In the genomic region with DNA sequence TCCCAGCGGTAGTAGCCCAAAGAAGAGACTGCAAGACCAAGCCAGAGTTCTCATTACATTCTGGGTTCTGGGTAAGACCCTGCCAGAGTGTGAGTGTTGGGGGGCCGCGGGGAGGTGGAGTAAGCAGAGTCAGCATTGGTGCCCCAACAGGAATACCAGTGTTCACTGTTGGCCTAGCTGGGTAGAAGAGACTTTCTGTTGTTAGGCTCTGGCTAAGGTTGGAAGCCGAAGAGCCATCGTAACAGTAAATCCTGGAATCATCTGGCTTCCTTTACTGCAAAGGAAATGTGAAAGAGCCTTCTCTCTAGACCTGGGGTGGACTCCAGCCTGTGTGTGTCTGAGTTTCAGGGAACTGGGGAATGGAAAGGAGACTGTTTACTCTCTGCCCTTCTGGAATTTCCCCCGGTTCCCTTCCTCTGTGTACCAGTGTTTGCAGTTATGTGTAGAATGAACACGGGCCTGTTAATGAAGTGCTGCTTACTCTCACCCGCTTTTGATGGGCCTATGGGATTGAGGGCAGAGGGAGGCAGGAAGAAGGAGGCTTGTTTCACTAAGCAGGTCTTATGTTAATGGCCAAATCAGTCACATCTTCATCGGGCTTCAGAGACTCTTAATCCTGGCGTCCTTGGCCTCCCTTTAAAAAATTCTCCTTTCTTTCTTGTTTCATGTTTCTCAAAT, we compare ENCODE assay signal across 1 cellular context.
TF ChIP-seq lines count a peak whose summit lies in the region.

No MANE protein-coding gene starts in this region.

TF ChIP-seq in HepG2, 621 proteins besides CTCF, POLR2A, EP300 and RAD21 (continued from another document and continues in another):
- TF ChIP-seq, protein P1, sequence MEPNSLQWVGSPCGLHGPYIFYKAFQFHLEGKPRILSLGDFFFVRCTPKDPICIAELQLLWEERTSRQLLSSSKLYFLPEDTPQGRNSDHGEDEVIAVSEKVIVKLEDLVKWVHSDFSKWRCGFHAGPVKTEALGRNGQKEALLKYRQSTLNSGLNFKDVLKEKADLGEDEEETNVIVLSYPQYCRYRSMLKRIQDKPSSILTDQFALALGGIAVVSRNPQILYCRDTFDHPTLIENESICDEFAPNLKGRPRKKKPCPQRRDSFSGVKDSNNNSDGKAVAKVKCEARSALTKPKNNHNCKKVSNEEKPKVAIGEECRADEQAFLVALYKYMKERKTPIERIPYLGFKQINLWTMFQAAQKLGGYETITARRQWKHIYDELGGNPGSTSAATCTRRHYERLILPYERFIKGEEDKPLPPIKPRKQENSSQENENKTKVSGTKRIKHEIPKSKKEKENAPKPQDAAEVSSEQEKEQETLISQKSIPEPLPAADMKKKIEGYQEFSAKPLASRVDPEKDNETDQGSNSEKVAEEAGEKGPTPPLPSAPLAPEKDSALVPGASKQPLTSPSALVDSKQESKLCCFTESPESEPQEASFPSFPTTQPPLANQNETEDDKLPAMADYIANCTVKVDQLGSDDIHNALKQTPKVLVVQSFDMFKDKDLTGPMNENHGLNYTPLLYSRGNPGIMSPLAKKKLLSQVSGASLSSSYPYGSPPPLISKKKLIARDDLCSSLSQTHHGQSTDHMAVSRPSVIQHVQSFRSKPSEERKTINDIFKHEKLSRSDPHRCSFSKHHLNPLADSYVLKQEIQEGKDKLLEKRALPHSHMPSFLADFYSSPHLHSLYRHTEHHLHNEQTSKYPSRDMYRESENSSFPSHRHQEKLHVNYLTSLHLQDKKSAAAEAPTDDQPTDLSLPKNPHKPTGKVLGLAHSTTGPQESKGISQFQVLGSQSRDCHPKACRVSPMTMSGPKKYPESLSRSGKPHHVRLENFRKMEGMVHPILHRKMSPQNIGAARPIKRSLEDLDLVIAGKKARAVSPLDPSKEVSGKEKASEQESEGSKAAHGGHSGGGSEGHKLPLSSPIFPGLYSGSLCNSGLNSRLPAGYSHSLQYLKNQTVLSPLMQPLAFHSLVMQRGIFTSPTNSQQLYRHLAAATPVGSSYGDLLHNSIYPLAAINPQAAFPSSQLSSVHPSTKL (CRISPR knock-in tag; IDR thresholded peaks at IDR 0.05): peak; percentile 91
- TF ChIP-seq NFRKB (IDR thresholded peaks at IDR 0.05): no peak
- TF ChIP-seq HOXD1 (CRISPR knock-in tag; IDR thresholded peaks at IDR 0.05): peak; percentile 44; the same call in 1 of the 2 replicates
- no peak; the same call in 1 of the 2 replicates for TF ChIP-seq ZNF652 (CRISPR knock-in tag; IDR thresholded peaks at IDR 0.05; ENCODE audit: borderline replicate concordance, low read depth)
- no peak for TF ChIP-seq ARHGAP35 (CRISPR knock-in tag; IDR thresholded peaks at IDR 0.05; ENCODE audit: borderline replicate concordance)
- TF ChIP-seq GABPB1 (CRISPR knock-in tag; IDR thresholded peaks at IDR 0.05): no peak
- TF ChIP-seq, protein P2, sequence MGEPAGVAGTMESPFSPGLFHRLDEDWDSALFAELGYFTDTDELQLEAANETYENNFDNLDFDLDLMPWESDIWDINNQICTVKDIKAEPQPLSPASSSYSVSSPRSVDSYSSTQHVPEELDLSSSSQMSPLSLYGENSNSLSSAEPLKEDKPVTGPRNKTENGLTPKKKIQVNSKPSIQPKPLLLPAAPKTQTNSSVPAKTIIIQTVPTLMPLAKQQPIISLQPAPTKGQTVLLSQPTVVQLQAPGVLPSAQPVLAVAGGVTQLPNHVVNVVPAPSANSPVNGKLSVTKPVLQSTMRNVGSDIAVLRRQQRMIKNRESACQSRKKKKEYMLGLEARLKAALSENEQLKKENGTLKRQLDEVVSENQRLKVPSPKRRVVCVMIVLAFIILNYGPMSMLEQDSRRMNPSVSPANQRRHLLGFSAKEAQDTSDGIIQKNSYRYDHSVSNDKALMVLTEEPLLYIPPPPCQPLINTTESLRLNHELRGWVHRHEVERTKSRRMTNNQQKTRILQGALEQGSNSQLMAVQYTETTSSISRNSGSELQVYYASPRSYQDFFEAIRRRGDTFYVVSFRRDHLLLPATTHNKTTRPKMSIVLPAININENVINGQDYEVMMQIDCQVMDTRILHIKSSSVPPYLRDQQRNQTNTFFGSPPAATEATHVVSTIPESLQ (CRISPR knock-in tag; conservative IDR thresholded peaks at IDR 0.05): no peak
- TF ChIP-seq PHF21A (CRISPR knock-in tag; IDR thresholded peaks at IDR 0.05): peak; percentile 89
- peak; percentile 78; the same call in 1 of the 2 replicates for TF ChIP-seq SOX5 (CRISPR knock-in tag; IDR thresholded peaks at IDR 0.05; ENCODE audit: borderline replicate concordance)
- TF ChIP-seq, protein P3, sequence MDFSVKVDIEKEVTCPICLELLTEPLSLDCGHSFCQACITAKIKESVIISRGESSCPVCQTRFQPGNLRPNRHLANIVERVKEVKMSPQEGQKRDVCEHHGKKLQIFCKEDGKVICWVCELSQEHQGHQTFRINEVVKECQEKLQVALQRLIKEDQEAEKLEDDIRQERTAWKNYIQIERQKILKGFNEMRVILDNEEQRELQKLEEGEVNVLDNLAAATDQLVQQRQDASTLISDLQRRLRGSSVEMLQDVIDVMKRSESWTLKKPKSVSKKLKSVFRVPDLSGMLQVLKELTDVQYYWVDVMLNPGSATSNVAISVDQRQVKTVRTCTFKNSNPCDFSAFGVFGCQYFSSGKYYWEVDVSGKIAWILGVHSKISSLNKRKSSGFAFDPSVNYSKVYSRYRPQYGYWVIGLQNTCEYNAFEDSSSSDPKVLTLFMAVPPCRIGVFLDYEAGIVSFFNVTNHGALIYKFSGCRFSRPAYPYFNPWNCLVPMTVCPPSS (IDR thresholded peaks at IDR 0.05): no peak
- TF ChIP-seq, protein P4, sequence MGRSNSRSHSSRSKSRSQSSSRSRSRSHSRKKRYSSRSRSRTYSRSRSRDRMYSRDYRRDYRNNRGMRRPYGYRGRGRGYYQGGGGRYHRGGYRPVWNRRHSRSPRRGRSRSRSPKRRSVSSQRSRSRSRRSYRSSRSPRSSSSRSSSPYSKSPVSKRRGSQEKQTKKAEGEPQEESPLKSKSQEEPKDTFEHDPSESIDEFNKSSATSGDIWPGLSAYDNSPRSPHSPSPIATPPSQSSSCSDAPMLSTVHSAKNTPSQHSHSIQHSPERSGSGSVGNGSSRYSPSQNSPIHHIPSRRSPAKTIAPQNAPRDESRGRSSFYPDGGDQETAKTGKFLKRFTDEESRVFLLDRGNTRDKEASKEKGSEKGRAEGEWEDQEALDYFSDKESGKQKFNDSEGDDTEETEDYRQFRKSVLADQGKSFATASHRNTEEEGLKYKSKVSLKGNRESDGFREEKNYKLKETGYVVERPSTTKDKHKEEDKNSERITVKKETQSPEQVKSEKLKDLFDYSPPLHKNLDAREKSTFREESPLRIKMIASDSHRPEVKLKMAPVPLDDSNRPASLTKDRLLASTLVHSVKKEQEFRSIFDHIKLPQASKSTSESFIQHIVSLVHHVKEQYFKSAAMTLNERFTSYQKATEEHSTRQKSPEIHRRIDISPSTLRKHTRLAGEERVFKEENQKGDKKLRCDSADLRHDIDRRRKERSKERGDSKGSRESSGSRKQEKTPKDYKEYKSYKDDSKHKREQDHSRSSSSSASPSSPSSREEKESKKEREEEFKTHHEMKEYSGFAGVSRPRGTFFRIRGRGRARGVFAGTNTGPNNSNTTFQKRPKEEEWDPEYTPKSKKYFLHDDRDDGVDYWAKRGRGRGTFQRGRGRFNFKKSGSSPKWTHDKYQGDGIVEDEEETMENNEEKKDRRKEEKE (IDR thresholded peaks at IDR 0.05): no peak
- TF ChIP-seq, protein P5, sequence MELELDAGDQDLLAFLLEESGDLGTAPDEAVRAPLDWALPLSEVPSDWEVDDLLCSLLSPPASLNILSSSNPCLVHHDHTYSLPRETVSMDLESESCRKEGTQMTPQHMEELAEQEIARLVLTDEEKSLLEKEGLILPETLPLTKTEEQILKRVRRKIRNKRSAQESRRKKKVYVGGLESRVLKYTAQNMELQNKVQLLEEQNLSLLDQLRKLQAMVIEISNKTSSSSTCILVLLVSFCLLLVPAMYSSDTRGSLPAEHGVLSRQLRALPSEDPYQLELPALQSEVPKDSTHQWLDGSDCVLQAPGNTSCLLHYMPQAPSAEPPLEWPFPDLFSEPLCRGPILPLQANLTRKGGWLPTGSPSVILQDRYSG (CRISPR knock-in tag; IDR thresholded peaks at IDR 0.05): 0 out of 2 replicates have a peak, but pooled peaks have one; percentile 46
- no peak; the same call in 1 of the 2 replicates for TF ChIP-seq NKX3-1 (CRISPR knock-in tag; IDR thresholded peaks at IDR 0.05)
- no peak for TF ChIP-seq ZNF274 (CRISPR knock-in tag; IDR thresholded peaks at IDR 0.05)
- TF ChIP-seq, protein P6, sequence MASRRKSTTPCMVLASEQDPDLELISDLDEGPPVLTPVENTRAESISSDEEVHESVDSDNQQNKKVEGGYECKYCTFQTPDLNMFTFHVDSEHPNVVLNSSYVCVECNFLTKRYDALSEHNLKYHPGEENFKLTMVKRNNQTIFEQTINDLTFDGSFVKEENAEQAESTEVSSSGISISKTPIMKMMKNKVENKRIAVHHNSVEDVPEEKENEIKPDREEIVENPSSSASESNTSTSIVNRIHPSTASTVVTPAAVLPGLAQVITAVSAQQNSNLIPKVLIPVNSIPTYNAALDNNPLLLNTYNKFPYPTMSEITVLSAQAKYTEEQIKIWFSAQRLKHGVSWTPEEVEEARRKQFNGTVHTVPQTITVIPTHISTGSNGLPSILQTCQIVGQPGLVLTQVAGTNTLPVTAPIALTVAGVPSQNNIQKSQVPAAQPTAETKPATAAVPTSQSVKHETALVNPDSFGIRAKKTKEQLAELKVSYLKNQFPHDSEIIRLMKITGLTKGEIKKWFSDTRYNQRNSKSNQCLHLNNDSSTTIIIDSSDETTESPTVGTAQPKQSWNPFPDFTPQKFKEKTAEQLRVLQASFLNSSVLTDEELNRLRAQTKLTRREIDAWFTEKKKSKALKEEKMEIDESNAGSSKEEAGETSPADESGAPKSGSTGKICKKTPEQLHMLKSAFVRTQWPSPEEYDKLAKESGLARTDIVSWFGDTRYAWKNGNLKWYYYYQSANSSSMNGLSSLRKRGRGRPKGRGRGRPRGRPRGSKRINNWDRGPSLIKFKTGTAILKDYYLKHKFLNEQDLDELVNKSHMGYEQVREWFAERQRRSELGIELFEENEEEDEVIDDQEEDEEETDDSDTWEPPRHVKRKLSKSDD (CRISPR knock-in tag; IDR thresholded peaks at IDR 0.05; ENCODE audit: low read depth): no peak
- peak; percentile 75; the same call in 1 of the 2 replicates for TF ChIP-seq IRF2 (CRISPR knock-in tag; IDR thresholded peaks at IDR 0.05)
- no peak for TF ChIP-seq ZNF124 (CRISPR knock-in tag; IDR thresholded peaks at IDR 0.05)
- TF ChIP-seq CENPT (CRISPR knock-in tag; IDR thresholded peaks at IDR 0.05; ENCODE audit: low read depth): no peak
- TF ChIP-seq ZNF10 (CRISPR knock-in tag; IDR thresholded peaks at IDR 0.05; ENCODE audit: borderline replicate concordance, low read depth): no peak
- 0 out of 2 replicates have a peak, but pooled peaks have one; percentile 25 for TF ChIP-seq SIX1 (CRISPR knock-in tag; IDR thresholded peaks at IDR 0.05; ENCODE audit: borderline replicate concordance)
- TF ChIP-seq JDP2 (CRISPR knock-in tag; IDR thresholded peaks at IDR 0.05; ENCODE audit: borderline replicate concordance): no peak
- TF ChIP-seq TMF1 (CRISPR knock-in tag; IDR thresholded peaks at IDR 0.05; ENCODE audit: low read depth): peak; percentile 75; the same call in 1 of the 2 replicates
- 0 out of 2 replicates have a peak, but pooled peaks have one; percentile 47 for TF ChIP-seq SP4 (CRISPR knock-in tag; IDR thresholded peaks at IDR 0.05)
- TF ChIP-seq ZNF776 (CRISPR knock-in tag; IDR thresholded peaks at IDR 0.05): no peak
- no peak for TF ChIP-seq HNRNPLL (IDR thresholded peaks at IDR 0.05; ENCODE audit: low read depth, low read length, poor library complexity, severe bottlenecking)
- TF ChIP-seq ZNF510 (CRISPR knock-in tag; IDR thresholded peaks at IDR 0.05; ENCODE audit: low read depth): peak; percentile 59; the same call in 1 of the 2 replicates
- no peak for TF ChIP-seq MBNL3 (CRISPR knock-in tag; conservative IDR thresholded peaks at IDR 0.05)
- peak; percentile 42 for TF ChIP-seq CBX1 (IDR thresholded peaks at IDR 0.05; ENCODE audit: low read depth)
- peak; percentile 47 for TF ChIP-seq HOXA5 (CRISPR knock-in tag; IDR thresholded peaks at IDR 0.05)
- no peak for TF ChIP-seq ZNF839 (CRISPR knock-in tag; IDR thresholded peaks at IDR 0.05; ENCODE audit: borderline replicate concordance)
- no peak for TF ChIP-seq NFATC3 (CRISPR knock-in tag; IDR thresholded peaks at IDR 0.05)
- TF ChIP-seq, protein P7, sequence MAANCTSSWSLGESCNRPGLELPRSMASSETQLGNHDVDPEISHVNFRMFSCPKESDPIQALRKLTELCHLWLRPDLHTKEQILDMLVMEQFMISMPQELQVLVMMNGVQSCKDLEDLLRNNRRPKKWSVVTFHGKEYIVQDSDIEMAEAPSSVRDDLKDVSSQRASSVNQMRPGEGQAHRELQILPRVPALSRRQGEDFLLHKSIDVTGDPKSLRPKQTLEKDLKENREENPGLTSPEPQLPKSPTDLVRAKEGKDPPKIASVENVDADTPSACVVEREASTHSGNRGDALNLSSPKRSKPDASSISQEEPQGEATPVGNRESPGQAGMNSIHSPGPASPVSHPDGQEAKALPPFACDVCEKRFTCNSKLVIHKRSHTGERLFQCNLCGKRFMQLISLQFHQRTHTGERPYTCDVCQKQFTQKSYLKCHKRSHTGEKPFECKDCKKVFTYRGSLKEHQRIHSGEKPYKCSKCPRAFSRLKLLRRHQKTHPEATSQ (CRISPR knock-in tag; IDR thresholded peaks at IDR 0.05; ENCODE audit: borderline replicate concordance): peak; percentile 45; the same call in 1 of the 2 replicates
- 0 out of 2 replicates have a peak, but pooled peaks have one; percentile 23 for TF ChIP-seq ZFP82 (CRISPR knock-in tag; IDR thresholded peaks at IDR 0.05; ENCODE audit: borderline replicate concordance)
- TF ChIP-seq RBM22 (optimal IDR thresholded peaks at IDR 0.05; ENCODE audit: low read length): peak; percentile 18
- no peak for TF ChIP-seq ZNF329 (CRISPR knock-in tag; IDR thresholded peaks at IDR 0.05; ENCODE audit: low read depth)
- TF ChIP-seq ZNF549 (CRISPR knock-in tag; IDR thresholded peaks at IDR 0.05): no peak
- TF ChIP-seq ZKSCAN1 (IDR thresholded peaks at IDR 0.05; ENCODE audit: low read length): no peak
- TF ChIP-seq ZNF782 (CRISPR knock-in tag; IDR thresholded peaks at IDR 0.05; ENCODE audit: borderline replicate concordance): peak; percentile 80; the same call in 1 of the 2 replicates
- TF ChIP-seq, protein P8, sequence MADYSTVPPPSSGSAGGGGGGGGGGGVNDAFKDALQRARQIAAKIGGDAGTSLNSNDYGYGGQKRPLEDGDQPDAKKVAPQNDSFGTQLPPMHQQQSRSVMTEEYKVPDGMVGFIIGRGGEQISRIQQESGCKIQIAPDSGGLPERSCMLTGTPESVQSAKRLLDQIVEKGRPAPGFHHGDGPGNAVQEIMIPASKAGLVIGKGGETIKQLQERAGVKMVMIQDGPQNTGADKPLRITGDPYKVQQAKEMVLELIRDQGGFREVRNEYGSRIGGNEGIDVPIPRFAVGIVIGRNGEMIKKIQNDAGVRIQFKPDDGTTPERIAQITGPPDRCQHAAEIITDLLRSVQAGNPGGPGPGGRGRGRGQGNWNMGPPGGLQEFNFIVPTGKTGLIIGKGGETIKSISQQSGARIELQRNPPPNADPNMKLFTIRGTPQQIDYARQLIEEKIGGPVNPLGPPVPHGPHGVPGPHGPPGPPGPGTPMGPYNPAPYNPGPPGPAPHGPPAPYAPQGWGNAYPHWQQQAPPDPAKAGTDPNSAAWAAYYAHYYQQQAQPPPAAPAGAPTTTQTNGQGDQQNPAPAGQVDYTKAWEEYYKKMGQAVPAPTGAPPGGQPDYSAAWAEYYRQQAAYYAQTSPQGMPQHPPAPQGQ (CRISPR knock-in tag; IDR thresholded peaks at IDR 0.05; ENCODE audit: borderline replicate concordance): no peak
- peak; percentile 60; the same call in 1 of the 2 replicates for TF ChIP-seq TAF1 (CRISPR knock-in tag; IDR thresholded peaks at IDR 0.05)
- no peak for TF ChIP-seq NCOA1 (CRISPR knock-in tag; IDR thresholded peaks at IDR 0.05)
- TF ChIP-seq ZNF260 (CRISPR knock-in tag; IDR thresholded peaks at IDR 0.05; ENCODE audit: borderline replicate concordance, low read depth): no peak
